ENCODE assay signal across 8 cellular contexts in genomic region chr18:24427484-24427883, GRCh38. TPM values are rescaled to one million over a fixed set of nuclear protein-coding genes. Genes with fewer than 3 reads are reported as not detected.
DNase-seq lines count a peak whose midpoint lies in the region; ATAC-seq and TF ChIP-seq lines count a peak whose summit lies in the region.

No MANE protein-coding gene starts in this region.

- TF ChIP-seq POLR2A in vagina (IDR thresholded peaks at IDR 0.05) = no peak

- no peak overlapping the region for H3K27ac ChIP-seq in liver (ENCODE audit: low read depth in 1 of 2, low read length in 2 of 2)
- H3K27ac ChIP-seq in vagina = no peak overlapping the region

- H3K27me3 ChIP-seq in BE2C (no peaks in the 10 kb centered on the region), adipocyte (replicated peaks; ENCODE audit: control insufficient read depth, insufficient read depth, low read length) (peaks cover 18% of the 10 kb centered on the region), liver (ENCODE audit: control insufficient read depth in 4 of 4, insufficient read depth in 4 of 4, low read length in 3 of 4) (peaks cover 0 to 3% (median 2%) of the 10 kb centered on the region in 4 donors), vagina (no peaks in the 10 kb centered on the region)

- no peak for TF ChIP-seq RAD21 in liver (IDR thresholded peaks at IDR 0.05)

- DNase-seq in BE2C (no peak), HT1080 (ENCODE audit: low read depth) (peak; percentile 12), adipocyte (ENCODE audit: low read depth) (peak; percentile 21), vagina (ENCODE audit: extremely low spot score in 2 of 2) (no peak)
- no peak for DNase-seq in activated CD4-positive, alpha-beta T cell treated with anti-CD3 and anti-CD28 coated beads, Interleukin-2, amount 50 U/mL, for 4 hours

- H3K9ac ChIP-seq in adipocyte (ENCODE audit: low read length) = peak overlapping the region; percentile 93
- H3K9ac ChIP-seq in liver (ENCODE audit: low read depth in 1 of 2, low read length in 2 of 2) = no peak overlapping the region

- H3K4me1 ChIP-seq in BE2C (no peaks in the 10 kb centered on the region), adipocyte (ENCODE audit: control insufficient read depth, insufficient read depth, low read length) (peaks cover 16% of the 10 kb centered on the region), liver (ENCODE audit: control insufficient read depth in 4 of 4, insufficient read depth in 4 of 4, low read length in 3 of 4) (peaks cover 3 to 9% (median 4%) of the 10 kb centered on the region in 4 donors), vagina (peaks cover 12% of the 10 kb centered on the region)

- TF ChIP-seq CTCF in BE2C (IDR thresholded peaks at IDR 0.05; ENCODE audit: low read depth, low read length) (no peak), liver (IDR thresholded peaks at IDR 0.05; ENCODE audit: low read depth, low read length, missing input control) (no peak), vagina (IDR thresholded peaks at IDR 0.05) (no peak)

- intact Hi-C loops in vagina (cut with DNase I) = no loop called here

- no peak for ATAC-seq in HG02678 (IDR thresholded peaks at IDR 0.05; ENCODE audit: unreplicated experiment)
- no peak for ATAC-seq in GM21529 (IDR thresholded peaks at IDR 0.05; ENCODE audit: unreplicated experiment)

- H3K36me3 ChIP-seq in BE2C (no peaks in the 10 kb centered on the region), adipocyte (ENCODE audit: control insufficient read depth, insufficient read depth, low read length, severe bottlenecking) (peaks cover 8% of the 10 kb centered on the region), liver (ENCODE audit: control insufficient read depth in 4 of 4, insufficient read depth in 3 of 4, low read depth in 1 of 4, low read length in 3 of 4) (peaks cover 0 to 6% (median 0%) of the 10 kb centered on the region in 4 donors), vagina (peaks cover 0 to 13% of the 10 kb centered on the region in 2 donors)

- 62% methylated on average over 3 of the region's 3 CpGs for WGBS in liver

- H3K9me3 ChIP-seq in BE2C (no peaks in the 10 kb centered on the region), adipocyte (ENCODE audit: control insufficient read depth, low read length) (peaks cover 9% of the 10 kb centered on the region), liver (ENCODE audit: control insufficient read depth in 4 of 4, low read length in 3 of 4) (peaks cover 0 to 11% (median 2%) of the 10 kb centered on the region in 4 donors), vagina (no peaks in the 10 kb centered on the region)

- H3K4me3 ChIP-seq in BE2C (ENCODE audit: low read depth, low read length) (peak overlapping the region; percentile 68), adipocyte (ENCODE audit: low read length) (peak overlapping the region; percentile 89), liver (ENCODE audit: low read depth in 1 of 3, low read length in 3 of 3) (peak overlapping the region; percentile 75 to 88 (median 82)), vagina (peak overlapping the region; percentile 66 to 74)

TF ChIP-seq in liver, 16 proteins besides CTCF, POLR2A, EP300 and RAD21:
- TF ChIP-seq SP1 (IDR thresholded peaks at IDR 0.05) (no peak), EGR1 (IDR thresholded peaks at IDR 0.05; ENCODE audit: low read depth in 2 of 2) (no peak)
TF ChIP-seq in liver: peak in this region for 0.

RNA-seq across cellular contexts. Expression of gene IMPACT, which starts 1.0 kb away (rescaled TPM):
- polyA plus RNA-seq in BE2C (2012; ENCODE audit: insufficient read depth, insufficient read length, low read depth) = 15.1 TPM
- 25.1 and 28.1 TPM in 2 replicates for total RNA-seq in HT1080 (2014; rRNA removed; shearing (Covaris generic))
- 53.7 and 72.9 TPM in 2 replicates for polyA plus RNA-seq in HT1080 (2015; cell fraction: cytosol; rRNA removed)
- 32.3 and 39.9 TPM in 2 replicates for polyA plus RNA-seq in HT1080 (2015; cell fraction: nucleus; rRNA removed)
- total RNA-seq in liver (10 to 100 TPM; 11.3 to 11.5 TPM), vagina (10.3 TPM)
- 10 to 100 TPM in 1 of 2 donors, 1 to 10 TPM in 1; 8.3 to 13.6 TPM for polyA plus RNA-seq in liver

RNA-seq across cellular contexts. Expression of gene OSBPL1A, which starts 29.9 kb away (rescaled TPM):
- polyA plus RNA-seq in BE2C (2012; ENCODE audit: insufficient read depth, insufficient read length, low read depth) = 14.4 TPM
- 16.6 and 17.3 TPM in 2 replicates for total RNA-seq in HT1080 (2014; rRNA removed; shearing (Covaris generic))
- 12.4 and 16.1 TPM in 2 replicates for polyA plus RNA-seq in HT1080 (2015; cell fraction: cytosol; rRNA removed)
- polyA plus RNA-seq in HT1080 (2015; cell fraction: nucleus; rRNA removed) = 13.0 and 14.3 TPM in 2 replicates
- total RNA-seq in liver = 10 to 100 TPM in 1 of 2 donors, 1 to 10 TPM in 1; 6.6 to 12.6 TPM
- polyA plus RNA-seq in liver = 10 to 100 TPM in 1 of 2 donors, 1 to 10 TPM in 1; 5.4 to 11.2 TPM
- total RNA-seq in vagina = 33.9 TPM

RNA-seq across cellular contexts. Expression of gene HRH4, which starts 33.0 kb away (rescaled TPM):
- polyA plus RNA-seq in BE2C (2012; ENCODE audit: insufficient read depth, insufficient read length, low read depth) = not detected
- not detected in 2 replicates for total RNA-seq in HT1080 (2014; rRNA removed; shearing (Covaris generic))
- not detected in 2 replicates for polyA plus RNA-seq in HT1080 (2015; cell fraction: cytosol; rRNA removed)
- polyA plus RNA-seq in HT1080 (2015; cell fraction: nucleus; rRNA removed) = 0.05 and 0.06 TPM in 2 replicates
- total RNA-seq in liver (under 1 TPM; 0.17 to 0.19 TPM), vagina (not detected)
- polyA plus RNA-seq in liver = under 1 TPM in 1 of 2 donors, not detected in 1; 0.02 TPM

Comparison
In these comparisons a context has a peak if more than half of its experiments do, and no peak if none do; other contexts are left out.
1. DNase-seq: peak in HT1080 (single experiment) and adipocyte (single experiment); none in BE2C (single experiment), vagina (0 of 2) and activated CD4-positive, alpha-beta T cell treated with anti-CD3 and anti-CD28 coated beads, Interleukin-2, amount 50 U/mL, for 4 hours (0 of 2).
2. Peak in every context shown above with its lines, with median percentiles within 50 percentile points of each other: H3K4me3 ChIP-seq.